Comparison of ENCODE assay signal across 31 cellular contexts in the genomic region with DNA sequence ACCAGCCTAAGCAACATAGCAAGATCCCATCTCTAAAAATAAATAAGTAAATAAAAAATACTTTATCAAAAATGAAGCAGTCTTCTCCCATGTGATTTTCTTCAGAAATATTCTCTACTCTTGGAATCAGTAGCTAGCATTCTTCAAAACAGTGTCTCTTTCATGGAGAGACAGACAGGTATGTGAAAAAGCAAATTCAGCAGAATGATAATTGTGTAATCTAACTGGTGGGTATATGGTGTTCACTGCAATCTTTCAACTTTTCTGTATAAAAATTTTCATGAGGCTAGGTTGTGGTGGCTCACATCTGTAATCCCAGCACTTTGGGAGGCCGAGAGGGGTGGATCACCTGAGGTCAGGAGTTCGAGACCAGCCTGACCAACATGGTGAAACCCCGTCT. TPM values are rescaled to one million over a fixed set of nuclear protein-coding genes. Genes with fewer than 3 reads are reported as not detected.
"Had no signal": no experiment of that assay in that cellular context is flagged by ENCODE, and none has a peak within 500 bp of the region (broad histone marks: within the 10 kb centered on the region; RNA-seq: fewer than 3 reads in every experiment).

No MANE protein-coding gene starts in this region.

- DNase-seq: natural killer cell; occipital lobe; ovary; posterior cingulate gyrus; psoas muscle; right cardiac atrium; spleen; stimulated activated CD4-positive, alpha-beta T cell treated with anti-CD3 and anti-CD28 coated beads, Interleukin-12 subunit alpha, Interleukin-12 subunit beta, amount 100 ng/mL, for 4 hours; stimulated activated CD4-positive, alpha-beta T cell treated with anti-CD3 and anti-CD28 coated beads, Interleukin-1b, Interleukin-23, amount 100 ng/mL, for 48 hours; stimulated activated CD4-positive, alpha-beta T cell treated with anti-CD3 and anti-CD28 coated beads, Interleukin-4, amount 100 ng/mL, for 1 hour; stimulated activated CD4-positive, alpha-beta T cell treated with anti-CD3 and anti-CD28 coated beads, Interleukin-4, amount 100 ng/mL, for 4 hours; stimulated activated CD8-positive, alpha-beta memory T cell treated with anti-CD3 and anti-CD28 coated beads, Interleukin-4, amount 100 ng/mL, for 48 hours; stimulated activated naive CD4-positive, alpha-beta T cell; stimulated activated naive CD8-positive, alpha-beta T cell treated with anti-CD3 and anti-CD28 coated beads, Interleukin-15, amount 100 ng/mL, for 72 hours; stimulated activated naive CD8-positive, alpha-beta T cell treated with anti-CD3 and anti-CD28 coated beads, Interleukin-15, Interleukin-2, amounts not matched to agents 100 U/mL and 50 U/mL, for 24 hours; substantia nigra; testis; tibial artery; transverse colon; upper lobe of right lung; uterus had no signal

- H3K9me3 ChIP-seq: ovary, psoas muscle, spleen, suprapubic skin, testis, tibial artery, transverse colon, upper lobe of right lung, uterus had no signal

- H3K36me3 ChIP-seq: ovary had no signal

- H3K27ac Mint-ChIP-seq: natural killer cell; neural progenitor cell; progenitor cell of endocrine pancreas; stimulated activated memory B cell treated with anti-CD40 and anti-IgM and Interleukin-4, amounts not matched to agents 10 μg/mL and 1 μg/mL and 100 μg/mL, for 72 hours; stimulated activated naive CD8-positive, alpha-beta T cell treated with anti-CD3 and anti-CD28 coated beads, Interleukin-15, amount 100 ng/mL, for 72 hours; type B pancreatic cell had no signal

- H3K9me3 Mint-ChIP-seq: natural killer cell; nephron; neural progenitor cell; stimulated activated memory B cell treated with anti-CD40 and anti-IgM and Interleukin-4, amounts not matched to agents 10 μg/mL and 1 μg/mL and 100 μg/mL, for 72 hours; stimulated activated naive CD8-positive, alpha-beta T cell treated with anti-CD3 and anti-CD28 coated beads, Interleukin-15, amount 100 ng/mL, for 72 hours; type B pancreatic cell had no signal

- ATAC-seq: natural killer cell; psoas muscle; right cardiac atrium; sciatic nerve; stimulated activated memory B cell treated with anti-CD40 and anti-IgM and Interleukin-4, amounts not matched to agents 10 μg/mL and 1 μg/mL and 100 μg/mL, for 72 hours; stimulated activated naive CD8-positive, alpha-beta T cell treated with anti-CD3 and anti-CD28 coated beads, Interleukin-15, amount 100 ng/mL, for 72 hours; stimulated activated naive CD8-positive, alpha-beta T cell treated with anti-CD3 and anti-CD28 coated beads, Interleukin-15, Interleukin-2, amounts not matched to agents 100 U/mL and 50 U/mL, for 24 hours; upper lobe of right lung had no signal

- H3K27ac ChIP-seq: neural progenitor cell, ovary, parathyroid adenoma, psoas muscle, skin epidermis, spleen, suprapubic skin, testis, tibial artery, transverse colon, upper lobe of right lung, uterus had no signal

- H3K4me3 ChIP-seq: neural progenitor cell, ovary, psoas muscle, skin epidermis, smooth muscle cell, spleen, suprapubic skin, testis, tibial artery, transverse colon, upper lobe of right lung, uterus had no signal

- H3K27me3 ChIP-seq: neural progenitor cell, ovary, spleen, suprapubic skin, testis, tibial artery, transverse colon, upper lobe of right lung, uterus had no signal

- H3K9ac ChIP-seq: neural progenitor cell, parathyroid adenoma had no signal

- H3K4me1 Mint-ChIP-seq: nephron; neural progenitor cell; stimulated activated memory B cell treated with anti-CD40 and anti-IgM and Interleukin-4, amounts not matched to agents 10 μg/mL and 1 μg/mL and 100 μg/mL, for 72 hours had no signal

- H3K4me1 ChIP-seq: neural progenitor cell, parathyroid adenoma, spleen, suprapubic skin, testis, tibial artery, transverse colon, upper lobe of right lung, uterus had no signal

- H2AFZ ChIP-seq: neural progenitor cell, parathyroid adenoma had no signal

- H3K4me3 Mint-ChIP-seq: natural killer cell; nephron; neural progenitor cell; stimulated activated memory B cell treated with anti-CD40 and anti-IgM and Interleukin-4, amounts not matched to agents 10 μg/mL and 1 μg/mL and 100 μg/mL, for 72 hours; stimulated activated naive CD8-positive, alpha-beta T cell treated with anti-CD3 and anti-CD28 coated beads, Interleukin-15, amount 100 ng/mL, for 72 hours; type B pancreatic cell had no signal

- H3K27me3 Mint-ChIP-seq: progenitor cell of endocrine pancreas; stimulated activated memory B cell treated with anti-CD40 and anti-IgM and Interleukin-4, amounts not matched to agents 10 μg/mL and 1 μg/mL and 100 μg/mL, for 72 hours; stimulated activated naive CD8-positive, alpha-beta T cell treated with anti-CD3 and anti-CD28 coated beads, Interleukin-15, amount 100 ng/mL, for 72 hours; type B pancreatic cell had no signal

- H3K4me2 ChIP-seq: neural progenitor cell, smooth muscle cell had no signal

RNA-seq across cellular contexts. Expression of a gene that starts 52.8 kb away (rescaled TPM):
- total RNA-seq: natural killer cell, right cardiac atrium, sciatic nerve, smooth muscle cell, spleen had no signal
- polyA plus RNA-seq: right cardiac atrium, smooth muscle cell had no signal
